In the genomic region with DNA sequence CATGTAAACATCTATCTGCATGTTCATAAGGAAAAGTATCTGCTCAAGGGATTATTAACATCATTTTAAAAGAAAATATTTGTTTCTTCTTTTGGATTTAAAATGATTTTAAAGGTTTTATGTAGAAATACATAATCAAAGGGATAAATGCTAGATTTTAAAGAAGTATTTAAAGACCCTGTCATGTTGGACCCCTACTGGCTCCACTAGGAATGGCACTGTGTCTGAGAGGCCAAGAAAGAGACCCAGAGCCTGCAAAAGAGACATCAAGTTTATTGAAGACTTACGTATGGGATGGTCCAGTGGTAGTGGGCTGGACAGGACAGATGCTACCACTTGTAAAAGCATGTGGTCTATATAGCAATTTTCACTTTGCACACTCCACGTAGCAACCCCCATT, we compare ENCODE assay signal across 11 cellular contexts.
A peak's percentile ranks its signal among the peaks of the same experiment; 100 is the strongest.
DNase-seq lines count a peak whose midpoint lies in the region; FAIRE-seq and TF ChIP-seq lines count a peak whose summit lies in the region.
"Had no signal": no experiment of that assay in that cellular context is flagged by ENCODE, and none has a peak within 500 bp of the region (broad histone marks: within the 10 kb centered on the region; RNA-seq: fewer than 3 reads in every experiment).

No MANE protein-coding gene starts in this region.

- H3K79me1 ChIP-seq in H1 (ENCODE audit: low read depth, low read length): no peaks in the 10 kb centered on the region

- CTCF ChIA-PET in H1 (lab: Charles Lee; ENCODE audit: partially characterized antibody): interaction anchor here (0.9 to 2.0 kb wide), 7 partner anchors 12 to 70 kb away, joined by 3 to 7 read pairs (median 3); no protein-coding TSS in a partner anchor

- peak; percentile 41 for DNase-seq in DMS 273 (lab: John Stamatoyannopoulos, UW; ENCODE audit: unreplicated experiment)
- DNase-seq in DMS 273 treated with DMSO at 0.1 percent for 48 hours (lab: John Stamatoyannopoulos, UW): no peak
- DNase-seq in MM.1S: peak; percentile 9
- no peak for DNase-seq in H1 (ENCODE audit: low read depth in 1 of 2, low spot score in 2 of 2)
- DNase-seq in retinal pigment epithelial cell (ENCODE audit: low read depth): no peak
- no peak for DNase-seq in frontal cortex (ENCODE audit: low spot score in 2 of 2)
- DNase-seq in KBM-7: no peak
- DNase-seq in AG08396 (ENCODE audit: low spot score): no peak
- DNase-seq: esophagus squamous epithelium, RPMI8226 had no signal

- no peak overlapping the region for H3K23ac ChIP-seq in H1 (ENCODE audit: insufficient read length)

- H3K27me3 ChIP-seq in MM.1S (replicated peaks; ENCODE audit: insufficient read depth, low read length) (no peaks in the 10 kb centered on the region), H1 (replicated peaks in 1 of 4; ENCODE audit: control insufficient read depth in 3 of 4, extremely low read depth in 1 of 4, insufficient read depth in 3 of 4, low read length in 3 of 4) (no peaks in the 10 kb centered on the region)
- H3K27me3 ChIP-seq: esophagus squamous epithelium had no signal

- WGBS in H1 (ENCODE audit: extremely low coverage in 1 of 2, insufficient coverage in 1 of 2, insufficient read length in 1 of 2, insufficient replicate concordance in 2 of 2, low coverage in 1 of 2, low lambda C conversion rate in 2 of 2, missing lambda C conversion rate in 1 of 2), 2 experiments: 76% methylated on average over 2 of the region's 2 CpGs; no CpG with 5 or more reads in 1 of the 2 experiments

- no peak overlapping the region for H3K4ac ChIP-seq in H1 (replicated peaks; ENCODE audit: insufficient read length, low read depth, low read length)

- TF ChIP-seq CTCF in MM.1S (IDR thresholded peaks at IDR 0.05; ENCODE audit: low read length): peak; percentile 31; the same call in 1 of the 2 replicates
- TF ChIP-seq CTCF in H1 (IDR thresholded peaks at IDR 0.05; ENCODE audit: control extremely low read depth in 1 of 3, insufficient read depth in 1 of 3, low read depth in 1 of 3, low read length in 3 of 3): peak in 2 of 3 experiments; percentile 20 to 56; a peak in 2 of 4 replicates
- peak; percentile 62 for TF ChIP-seq CTCF in retinal pigment epithelial cell (conservative IDR thresholded peaks at IDR 0.05; ENCODE audit: low read depth, low read length)

- H4K20me1 ChIP-seq in MM.1S (ENCODE audit: insufficient read depth, low read length) (no peaks in the 10 kb centered on the region), H1 (replicated peaks in 1 of 2; ENCODE audit: control insufficient read depth in 1 of 2, insufficient read depth in 2 of 2, low read length in 2 of 2) (no peaks in the 10 kb centered on the region)

- POLR2A ChIA-PET in H1 (lab: Charles Lee; ENCODE audit: partially characterized antibody): no interaction called here

- no peak overlapping the region for H4K91ac ChIP-seq in H1 (replicated peaks; ENCODE audit: insufficient read length, low read length)

- H4K8ac ChIP-seq in H1 (ENCODE audit: extremely low read depth, insufficient read depth, low read length): no peak overlapping the region

- H3K56ac ChIP-seq in H1 (replicated peaks; ENCODE audit: insufficient read length, low read depth, low read length): no peak overlapping the region

- H2BK120ac ChIP-seq in H1 (replicated peaks; ENCODE audit: low read depth, low read length): no peak overlapping the region

- H2BK20ac ChIP-seq in H1 (ENCODE audit: low read length): no peak overlapping the region; the same call in 1 of the 2 replicates

- TF ChIP-seq RAD21 in H1 (IDR thresholded peaks at IDR 0.05 in 1 of 2, conservative IDR thresholded peaks at IDR 0.05 in 1 of 2; ENCODE audit: low read depth in 2 of 2, low read length in 2 of 2): peak; percentile 36 to 45

- no peak overlapping the region for H2AK5ac ChIP-seq in H1 (ENCODE audit: low read depth, low read length)

- no peaks in the 10 kb centered on the region for H3F3A ChIP-seq in MM.1S (ENCODE audit: insufficient read depth, low read length)

- 0 out of 2 replicates have a peak overlapping the region, but pooled peaks have one; percentile 2 for H2BK12ac ChIP-seq in H1 (ENCODE audit: low read depth, low read length)

- no peaks in the 10 kb centered on the region for H3K9me2 ChIP-seq in MM.1S (replicated peaks; ENCODE audit: insufficient read depth, low read length)

- no peak overlapping the region for H2BK5ac ChIP-seq in H1 (ENCODE audit: low read depth, low read length)

- TF ChIP-seq EP300 in H1 (IDR thresholded peaks at IDR 0.05; ENCODE audit: borderline replicate concordance in 1 of 2, low read depth in 2 of 2, low read length in 2 of 2): no peak

- H3K36me3 ChIP-seq in MM.1S (replicated peaks; ENCODE audit: insufficient read depth, low read length): no peaks in the 10 kb centered on the region
- H3K36me3 ChIP-seq in H1 (ENCODE audit: control insufficient read depth in 2 of 4, insufficient read depth in 4 of 4, low read length in 3 of 4): no peaks in the 10 kb centered on the region
- H3K36me3 ChIP-seq: esophagus squamous epithelium had no signal

- H3K18ac ChIP-seq in H1 (ENCODE audit: extremely low read depth, low read length): no peak overlapping the region

- H3K9me3 ChIP-seq in MM.1S (replicated peaks; ENCODE audit: insufficient read depth, low read length) (no peaks in the 10 kb centered on the region), H1 (ENCODE audit: insufficient read depth in 2 of 2, low read depth in 1 of 2, low read length in 1 of 2) (no peaks in the 10 kb centered on the region)
- H3K9me3 ChIP-seq: esophagus squamous epithelium had no signal

- H2BK15ac ChIP-seq in H1 (ENCODE audit: low read length): no peak overlapping the region

- H3K79me2 ChIP-seq in MM.1S (ENCODE audit: low read length) (no peaks in the 10 kb centered on the region), H1 (ENCODE audit: control insufficient read depth in 1 of 2, insufficient read depth in 2 of 2, low read length in 2 of 2) (no peaks in the 10 kb centered on the region)

- H3K4me1 ChIP-seq in MM.1S (ENCODE audit: low read length): no peaks in the 10 kb centered on the region
- peaks cover 0 to 9% (median 3%) of the 10 kb centered on the region in 4 experiments; a peak in 2 of 7 replicates for H3K4me1 ChIP-seq in H1 (replicated peaks in 1 of 4; ENCODE audit: control insufficient read depth in 3 of 4, insufficient read depth in 4 of 4, low read length in 3 of 4)
- H3K4me1 ChIP-seq: esophagus squamous epithelium had no signal

- FAIRE-seq in H1 (lab: Jason Lieb, UNC) (peak; percentile 7), frontal cortex (lab: Jason Lieb, UNC) (no peak)
- FAIRE-seq: A204.1 had no signal

- in situ Hi-C loops in KBM-7 (cut with MboI; ENCODE audit: low pct_unique_long_range_greater_than_20kb, low sequenced_read_pairs): no loop called here

- H3K27ac ChIP-seq in MM.1S (ENCODE audit: low read length) (no peak overlapping the region), H1 (ENCODE audit: low read depth, low read length) (no peak overlapping the region)

- H2AFZ ChIP-seq in MM.1S (ENCODE audit: low read length): no peak overlapping the region
- 0 out of 2 replicates have a peak overlapping the region, but pooled peaks have one; percentile 61 for H2AFZ ChIP-seq in H1 (ENCODE audit: low read length)

- no peak overlapping the region for H3K14ac ChIP-seq in H1 (ENCODE audit: insufficient read length)

- H4K5ac ChIP-seq in H1 (ENCODE audit: insufficient read length, low read depth, low read length): no peak overlapping the region

- H3K23me2 ChIP-seq in H1 (ENCODE audit: low read depth, low read length): no peaks in the 10 kb centered on the region

- H3K9ac ChIP-seq in MM.1S (ENCODE audit: low read length) (no peak overlapping the region), H1 (replicated peaks in 1 of 4; ENCODE audit: extremely low read depth in 1 of 4, low read depth in 3 of 4, low read length in 3 of 4) (no peak overlapping the region)

- H3K4me2 ChIP-seq in MM.1S (ENCODE audit: low read depth, low read length) (no peak overlapping the region), H1 (ENCODE audit: insufficient read depth in 1 of 2, low read depth in 2 of 2, low read length in 2 of 2) (no peak overlapping the region)

- H3K4me3 ChIP-seq in MM.1S (ENCODE audit: low read length) (no peak overlapping the region), H1 (ENCODE audit: extremely low read depth in 1 of 4, insufficient read depth in 2 of 4, low read depth in 3 of 4, low read length in 4 of 4) (no peak overlapping the region), retinal pigment epithelial cell (ENCODE audit: low read length) (no peak overlapping the region)
- H3K4me3 ChIP-seq: esophagus squamous epithelium had no signal

- no peak for TF ChIP-seq POLR2A in H1 (IDR thresholded peaks at IDR 0.05; ENCODE audit: control extremely low read depth in 1 of 2, low read depth in 2 of 2, low read length in 2 of 2)

TF ChIP-seq in H1, 55 proteins besides CTCF, POLR2A, EP300 and RAD21 (continues in another document):
- TF ChIP-seq SP1 (IDR thresholded peaks at IDR 0.05; ENCODE audit: low read depth, low read length) (no peak), CREB1 (IDR thresholded peaks at IDR 0.05) (no peak), SP2 (IDR thresholded peaks at IDR 0.05; ENCODE audit: low read length) (no peak), SRF (IDR thresholded peaks at IDR 0.05; ENCODE audit: low read depth, low read length) (no peak)

Comparison
In these comparisons a context has a peak if more than half of its experiments do, and no peak if none do; other contexts are left out.
1. DNase-seq: peak in DMS 273 (single experiment) and MM.1S (single experiment); none in DMS 273 treated with DMSO at 0.1 percent for 48 hours (single experiment), H1 (0 of 2), retinal pigment epithelial cell (single experiment), frontal cortex (0 of 2), KBM-7 (single experiment) and AG08396 (single experiment).
2. Peak in every context shown above with its lines, with median percentiles within 50 percentile points of each other: CTCF ChIP-seq.